ENCODE assay signal across 13 cellular contexts in genomic region chr22:43289551-43289963, GRCh38. TPM values are rescaled to one million over a fixed set of nuclear protein-coding genes. Genes with fewer than 3 reads are reported as not detected.
DNase-seq lines count a peak whose midpoint lies in the region; ATAC-seq, FAIRE-seq and TF ChIP-seq lines count a peak whose summit lies in the region.
"Had no signal": no experiment of that assay in that cellular context is flagged by ENCODE, and none has a peak within 500 bp of the region (broad histone marks: within the 10 kb centered on the region; RNA-seq: fewer than 3 reads in every experiment).

No MANE protein-coding gene starts in this region.

- intact Hi-C loops in stomach (cut with DNase I; ENCODE audit: low total_unique reads) = no loop called here

- DNase-seq in GM12891 (ENCODE audit: insufficient read length, low spot score) (no peak), astrocyte of the cerebellum (ENCODE audit: low read depth) (no peak), keratinocyte (ENCODE audit: low read depth, low spot score) (no peak), stomach (no peak), SJCRH30 (no peak), amniotic stem cell (lab: John Stamatoyannopoulos, UW) (no peak)
- no peak for DNase-seq in activated T-cell treated with anti-CD3 and anti-CD28 coated beads, Interleukin-2, amount 50 U/mL, for 4 hours
- DNase-seq: activated CD4-positive, alpha-beta T cell treated with anti-CD3 and anti-CD28 coated beads, Interleukin-2, amount 50 U/mL, for 1 hour; activated naive CD4-positive, alpha-beta T cell treated with Interleukin-2 at 50 U/mL for 16 hours; effector memory CD4-positive, alpha-beta T cell; GOT3 had no signal

- TF ChIP-seq CTCF in astrocyte of the cerebellum (IDR thresholded peaks at IDR 0.05; ENCODE audit: low read depth, low read length, missing control alignments) = no peak
- TF ChIP-seq CTCF in keratinocyte (optimal IDR thresholded peaks at IDR 0.05 in 1 of 3, IDR thresholded peaks at IDR 0.05 in 1 of 3, conservative IDR thresholded peaks at IDR 0.05 in 1 of 3; ENCODE audit: extremely low read depth in 1 of 3, insufficient read depth in 2 of 3, low read length in 3 of 3) = no peak
- no peak for TF ChIP-seq CTCF in stomach (IDR thresholded peaks at IDR 0.05)

- H3K4me1 ChIP-seq in keratinocyte (ENCODE audit: control insufficient read depth, extremely low read depth, insufficient read depth, low read length) (no peaks in the 10 kb centered on the region), stomach (peaks cover 5 to 54% (median 24%) of the 10 kb centered on the region in 4 donors), SJCRH30 (peaks cover 46% of the 10 kb centered on the region)

- no peaks in the 10 kb centered on the region for H4K20me1 ChIP-seq in keratinocyte (ENCODE audit: control insufficient read depth, extremely low read depth, insufficient read depth, low read length)

- H3K79me2 ChIP-seq in keratinocyte (ENCODE audit: control insufficient read depth, insufficient read depth, low read length) = no peaks in the 10 kb centered on the region

- no peaks in the 10 kb centered on the region for H3K36me3 Mint-ChIP-seq in activated T-cell treated with anti-CD3 and anti-CD28 coated beads, Interleukin-2, amount 50 U/mL, for 4 hours (ENCODE audit: insufficient read depth)

- H3K27me3 Mint-ChIP-seq in activated T-cell treated with anti-CD3 and anti-CD28 coated beads, Interleukin-2, amount 50 U/mL, for 4 hours (ENCODE audit: low read depth) = no peaks in the 10 kb centered on the region

- H3K9ac ChIP-seq in keratinocyte (ENCODE audit: control insufficient read depth, extremely low read depth, insufficient read depth, low read length) = no peak overlapping the region
- H3K9ac ChIP-seq: SK-N-SH had no signal

- in situ Hi-C loops in astrocyte of the cerebellum (cut with HindIII; ENCODE audit: low sequenced_read_pairs) = no loop called here

- dilution Hi-C loops in keratinocyte (cut with MboI; ENCODE audit: extremely low pct_ligation_motif_present, low sequenced_read_pairs) = no loop called here

- H3K9me3 Mint-ChIP-seq in activated T-cell treated with anti-CD3 and anti-CD28 coated beads, Interleukin-2, amount 50 U/mL, for 4 hours = no peaks in the 10 kb centered on the region

- no peaks in the 10 kb centered on the region for H3K9me1 ChIP-seq in keratinocyte (ENCODE audit: control insufficient read depth, extremely low read depth, insufficient read depth, low read length)

- no peak overlapping the region for H2AFZ ChIP-seq in keratinocyte (ENCODE audit: control insufficient read depth, low read length)

- H3K4me1 Mint-ChIP-seq in activated T-cell treated with anti-CD3 and anti-CD28 coated beads, Interleukin-2, amount 50 U/mL, for 4 hours (ENCODE audit: low read depth) = peaks cover 6% of the 10 kb centered on the region

- H3K36me3 ChIP-seq in keratinocyte (ENCODE audit: control insufficient read depth in 2 of 2, extremely low read depth in 1 of 2, insufficient read depth in 2 of 2, low read length in 2 of 2) (no peaks in the 10 kb centered on the region), stomach (no peaks in the 10 kb centered on the region), SJCRH30 (no peaks in the 10 kb centered on the region)

- ATAC-seq in HG02571 (IDR thresholded peaks at IDR 0.05; ENCODE audit: unreplicated experiment) = no peak
- ATAC-seq in activated T-cell treated with anti-CD3 and anti-CD28 coated beads, Interleukin-2, amount 50 U/mL, for 4 hours = no peak

- H3K27ac ChIP-seq in keratinocyte (ENCODE audit: control insufficient read depth, insufficient read depth, low read length) (no peak overlapping the region), stomach (peak overlapping the region in 3 of 5 donors; percentile 56 to 71 (median 62)), SJCRH30 (no peak overlapping the region)

- no peak for TF ChIP-seq POLR2A in GM12891 (IDR thresholded peaks at IDR 0.05; ENCODE audit: low read depth, low read length)
- TF ChIP-seq POLR2A in stomach (IDR thresholded peaks at IDR 0.05) = no peak

- no peak overlapping the region for H3K4me3 Mint-ChIP-seq in activated T-cell treated with anti-CD3 and anti-CD28 coated beads, Interleukin-2, amount 50 U/mL, for 4 hours

- H3K9me3 ChIP-seq in keratinocyte (ENCODE audit: control insufficient read depth, low read depth, low read length) (no peaks in the 10 kb centered on the region), stomach (no peaks in the 10 kb centered on the region), SJCRH30 (replicated peaks) (no peaks in the 10 kb centered on the region)
- H3K9me3 ChIP-seq: SK-N-SH had no signal

- H3K4me3 ChIP-seq in astrocyte of the cerebellum (ENCODE audit: low read depth, low read length) = peak overlapping the region; percentile 15
- no peak overlapping the region for H3K4me3 ChIP-seq in keratinocyte (ENCODE audit: control insufficient read depth in 2 of 3, extremely low read depth in 1 of 3, insufficient read depth in 2 of 3, low read depth in 1 of 3, low read length in 3 of 3)
- peak overlapping the region in 3 of 4 donors; percentile 17 to 25 (median 20) for H3K4me3 ChIP-seq in stomach
- no peak overlapping the region for H3K4me3 ChIP-seq in SJCRH30

- FAIRE-seq in GM12891 (lab: Jason Lieb, UNC) (no peak), keratinocyte (lab: Jason Lieb, UNC) (no peak)

- H3K4me2 ChIP-seq in keratinocyte (ENCODE audit: control insufficient read depth, extremely low read depth, insufficient read depth, low read depth, low read length) = peak overlapping the region; percentile 27
- H3K4me2 ChIP-seq: SK-N-SH had no signal

- WGBS in stomach, 5 donors = 34 to 52% (median 49%) methylated on average over 12 of the region's 12 CpGs

- TF ChIP-seq EP300 in stomach (IDR thresholded peaks at IDR 0.05) = no peak

- H3K27me3 ChIP-seq in keratinocyte (ENCODE audit: control insufficient read depth, extremely low read depth, insufficient read depth, low read length) (peaks cover 13% of the 10 kb centered on the region), stomach (no peaks in the 10 kb centered on the region), SJCRH30 (no peaks in the 10 kb centered on the region)

TF ChIP-seq in GM12891, 5 proteins besides CTCF, POLR2A, EP300 and RAD21:
- TF ChIP-seq SPI1 (IDR thresholded peaks at IDR 0.05; ENCODE audit: low read depth, low read length) (peak; percentile 35; the same call in 1 of the 2 replicates), PAX5 (IDR thresholded peaks at IDR 0.05; ENCODE audit: insufficient read depth, low read length, severe bottlenecking) (no peak)
TF ChIP-seq in GM12891: peak in this region for 1.

RNA-seq across cellular contexts. Expression of gene SCUBE1, which starts 53.6 kb away (rescaled TPM):
- 0.01 TPM for polyA plus RNA-seq in GM12891 (2012; ENCODE audit: low read depth, missing spikeins)
- polyA plus RNA-seq in keratinocyte (not detected in 3 replicates), stomach (1 to 10 TPM in 1 of 3 donors, under 1 TPM in 2; 0.31 to 3.0 (median 0.62) TPM)
- polyA plus RNA-seq in keratinocyte (2011; ENCODE audit: low read depth) = not detected
- polyA plus RNA-seq in keratinocyte (2011; cell fraction: cytosol; rRNA removed) = not detected in 2 replicates
- polyA plus RNA-seq in keratinocyte (2011; cell fraction: nucleus; rRNA removed) = not detected in 2 replicates
- not detected in 2 replicates for polyA plus RNA-seq in keratinocyte (2012; ENCODE audit: low replicate concordance)
- polyA minus RNA-seq in keratinocyte = not detected in 3 replicates
- not detected for polyA minus RNA-seq in keratinocyte (2011; cell fraction: cytosol; rRNA and poly(A)+ RNA removed)
- polyA minus RNA-seq in keratinocyte (2011; cell fraction: nucleus; rRNA and poly(A)+ RNA removed) = not detected in 2 replicates
- 1 to 10 TPM; 1.2 to 8.0 (median 2.3) TPM for total RNA-seq in stomach
- under 1 TPM in 1 of 3 donors, not detected in 2; 0.08 TPM for total RNA-seq in activated T-cell treated with anti-CD3 and anti-CD28 coated beads, Interleukin-2, amount 50 U/mL, for 4 hours
- 11.0 and 13.7 TPM in 2 replicates for total RNA-seq in SJCRH30 (2014; rRNA removed; shearing (Covaris generic))

Comparison
In these comparisons a context has a peak if more than half of its experiments do, and no peak if none do; other contexts are left out.
1. H3K4me3 ChIP-seq: peak in astrocyte of the cerebellum (single experiment) and stomach (3 of 4); none in keratinocyte (0 of 3) and SJCRH30 (single experiment).
2. H3K27ac ChIP-seq: peak in stomach (3 of 5); none in keratinocyte (single experiment) and SJCRH30 (single experiment).